15 cellular contexts compared by ENCODE assay signal in the genomic region with DNA sequence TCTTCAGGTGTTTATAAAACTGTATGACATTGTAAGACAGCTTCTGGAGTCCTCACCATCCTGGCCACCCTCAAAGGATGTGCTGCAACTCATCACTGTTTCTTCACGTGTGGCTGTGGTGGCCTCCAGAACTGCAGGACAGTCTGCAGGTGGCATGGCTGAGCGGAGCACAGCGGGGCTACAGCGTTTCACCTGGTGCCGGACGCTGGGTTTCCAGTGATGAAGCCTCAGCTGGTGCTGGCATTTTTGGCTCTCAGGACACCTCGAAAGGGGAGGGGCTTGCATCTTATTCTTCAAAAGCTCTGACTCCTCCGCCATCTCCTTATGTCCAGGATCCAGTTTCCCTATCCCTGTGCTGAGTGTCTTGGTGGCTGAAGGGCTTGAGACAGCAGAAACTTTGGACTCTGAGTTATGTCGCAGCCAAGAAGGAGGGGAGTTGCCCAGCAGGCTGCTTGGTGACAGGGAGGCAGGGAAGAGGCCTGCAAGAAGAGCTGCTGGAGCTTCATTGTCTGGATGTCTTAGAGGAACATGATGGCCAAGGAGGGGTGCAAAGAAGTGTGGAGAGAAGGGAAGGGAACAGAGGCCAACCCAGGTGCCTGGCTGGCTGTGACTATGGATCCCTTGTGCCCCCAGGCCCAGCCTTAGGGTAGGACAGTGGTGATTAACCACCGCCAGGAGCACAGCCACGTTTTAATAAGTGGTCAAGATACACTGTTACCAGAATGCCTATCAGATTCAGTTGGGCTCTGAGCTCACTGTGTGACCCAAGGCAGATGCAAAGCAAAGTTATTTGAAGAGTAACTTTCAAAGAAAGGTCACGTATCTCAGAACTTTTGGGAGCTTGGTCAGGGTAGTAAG. TPM values are rescaled to one million over a fixed set of nuclear protein-coding genes. Genes with fewer than 3 reads are reported as not detected.
A peak's percentile ranks its signal among the peaks of the same experiment; 100 is the strongest.
DNase-seq lines count a peak whose midpoint lies in the region; ATAC-seq and TF ChIP-seq lines count a peak whose summit lies in the region.
"Had no signal": no experiment of that assay in that cellular context is flagged by ENCODE, and none has a peak within 500 bp of the region (broad histone marks: within the 10 kb centered on the region; RNA-seq: fewer than 3 reads in every experiment).

No MANE protein-coding gene starts in this region.

- H3K27me3 Mint-ChIP-seq in GM23338 (ENCODE audit: insufficient read depth, low read depth, poor library complexity), result peaks cover 12% of the 10 kb centered on the region
- H3K27me3 Mint-ChIP-seq: activated naive CD4-positive, alpha-beta T cell treated with anti-CD3 and anti-CD28 coated beads, Interleukin-2, amount 50 U/mL, for 24 hours; activated T-cell treated with anti-CD3 and anti-CD28 coated beads, Interleukin-2, amount 50 U/mL, for 24 hours; T-cell had no signal

- H3K4me3 Mint-ChIP-seq in GM23338, result no peak overlapping the region
- H3K4me3 Mint-ChIP-seq: activated naive CD4-positive, alpha-beta T cell treated with anti-CD3 and anti-CD28 coated beads, Interleukin-2, amount 50 U/mL, for 24 hours; activated T-cell treated with anti-CD3 and anti-CD28 coated beads, Interleukin-2, amount 50 U/mL, for 24 hours; mesothelial cell of epicardium; T-cell had no signal

- no peaks in the 10 kb centered on the region for H3K9me2 ChIP-seq in GM23338 (ENCODE audit: insufficient read depth)

- no peak overlapping the region for H3K27ac Mint-ChIP-seq in GM23338
- H3K27ac Mint-ChIP-seq: activated naive CD4-positive, alpha-beta T cell treated with anti-CD3 and anti-CD28 coated beads, Interleukin-2, amount 50 U/mL, for 24 hours; activated T-cell treated with anti-CD3 and anti-CD28 coated beads, Interleukin-2, amount 50 U/mL, for 24 hours; mesothelial cell of epicardium; T-cell had no signal

- H3K4me1 ChIP-seq in GM23338 (ENCODE audit: insufficient read depth) (peaks cover 4% of the 10 kb centered on the region; the same call in 1 of the 2 replicates), Peyer's patch (peaks cover 0 to 12% (median 2%) of the 10 kb centered on the region in 4 donors)

- H3K4me1 Mint-ChIP-seq in GM23338, result peaks cover 8% of the 10 kb centered on the region; the same call in 2 of the 3 replicates

- no peaks in the 10 kb centered on the region for H3K79me2 ChIP-seq in GM23338 (replicated peaks; ENCODE audit: insufficient read depth)

- H4K20me1 ChIP-seq in GM23338 (replicated peaks; ENCODE audit: insufficient read depth), result 0 out of 2 replicates have a peak, but pooled peaks cover 3% of the 10 kb centered on the region

- H3K36me3 Mint-ChIP-seq in GM23338 (ENCODE audit: low read depth), result peaks cover 6% of the 10 kb centered on the region; the same call in 1 of the 3 replicates
- H3K36me3 Mint-ChIP-seq: activated naive CD4-positive, alpha-beta T cell treated with anti-CD3 and anti-CD28 coated beads, Interleukin-2, amount 50 U/mL, for 24 hours; mesothelial cell of epicardium; T-cell had no signal

- no peak overlapping the region for H2AFZ ChIP-seq in GM23338

- H3K36me3 ChIP-seq in GM23338 (ENCODE audit: insufficient read depth), result no peaks in the 10 kb centered on the region
- no peaks in the 10 kb centered on the region for H3K36me3 ChIP-seq in Peyer's patch
- H3K36me3 ChIP-seq: spleen had no signal

- no peak for TF ChIP-seq POLR2A in Peyer's patch (IDR thresholded peaks at IDR 0.05)

- H3K9me3 Mint-ChIP-seq in GM23338, result no peaks in the 10 kb centered on the region
- H3K9me3 Mint-ChIP-seq: activated naive CD4-positive, alpha-beta T cell treated with anti-CD3 and anti-CD28 coated beads, Interleukin-2, amount 50 U/mL, for 24 hours; activated T-cell treated with anti-CD3 and anti-CD28 coated beads, Interleukin-2, amount 50 U/mL, for 24 hours; mesothelial cell of epicardium; T-cell had no signal

- no peak overlapping the region for H3K4me2 ChIP-seq in GM23338

- no peaks in the 10 kb centered on the region for H3K9me3 ChIP-seq in Peyer's patch
- H3K9me3 ChIP-seq: spleen had no signal

- DNase-seq in GM23338 (ENCODE audit: low spot score) (peak; percentile 34), Peyer's patch (peak in 2 of 3 donors; percentile 74 to 76), left lobe of liver (ENCODE audit: low spot score) (no peak), AG08395 (ENCODE audit: low spot score) (no peak), RKO (ENCODE audit: low spot score) (no peak)
- DNase-seq: activated CD4-positive, alpha-beta T cell treated with anti-CD3 and anti-CD28 coated beads, Interleukin-2, amount 50 U/mL, for 4 hours; activated T-cell treated with anti-CD3 and anti-CD28 coated beads, Interleukin-2, amount 50 U/mL, for 24 hours; H7; kidney glomerular epithelial cell; NCI-H1436 treated with DMSO at 0.1 percent for 48 hours; spleen; T-cell had no signal

- H3K27ac ChIP-seq in GM23338 (ENCODE audit: low read depth), result no peak overlapping the region
- peak overlapping the region in 2 of 4 donors; percentile 67 to 71 for H3K27ac ChIP-seq in Peyer's patch
- H3K27ac ChIP-seq: spleen had no signal

- peaks cover 11% of the 10 kb centered on the region for H3K27me3 ChIP-seq in GM23338 (ENCODE audit: insufficient read depth)
- no peaks in the 10 kb centered on the region for H3K27me3 ChIP-seq in Peyer's patch
- H3K27me3 ChIP-seq: spleen had no signal

- peak; percentile 63 for ATAC-seq in GM23338
- peak; percentile 10 for ATAC-seq in left lobe of liver
- ATAC-seq in SK-N-SH treated with all-trans-retinoic acid at 6 μM for 48 hours, result no peak
- ATAC-seq: T-cell had no signal

- TF ChIP-seq CTCF in GM23338 (conservative IDR thresholded peaks at IDR 0.05; ENCODE audit: low read depth in 2 of 2) (no peak; a peak in 1 of 4 replicates), Peyer's patch (IDR thresholded peaks at IDR 0.05) (peak in 3 of 6 experiments; percentile 63 to 66 (median 66))

- H3F3A ChIP-seq in GM23338 (replicated peaks; ENCODE audit: low read depth), result 0 out of 2 replicates have a peak, but pooled peaks cover 5% of the 10 kb centered on the region

- H3K4me3 ChIP-seq in GM23338 (no peak overlapping the region), Peyer's patch (peak overlapping the region in 2 of 4 donors; percentile 30 to 38)
- H3K4me3 ChIP-seq: spleen had no signal

TF ChIP-seq in SK-N-SH treated with all-trans-retinoic acid at 6 μM for 48 hours, 23 proteins besides CTCF, POLR2A, EP300 and RAD21 (continues in another document):
- TF ChIP-seq PPARA (CRISPR knock-in tag; IDR thresholded peaks at IDR 0.05; ENCODE audit: borderline replicate concordance) (no peak), TCF4 (CRISPR knock-in tag; IDR thresholded peaks at IDR 0.05; ENCODE audit: borderline replicate concordance) (no peak), ARNTL (CRISPR knock-in tag; IDR thresholded peaks at IDR 0.05; ENCODE audit: borderline replicate concordance, low read depth) (no peak), ESRRG (CRISPR knock-in tag; IDR thresholded peaks at IDR 0.05) (no peak), BACH2 (CRISPR knock-in tag; IDR thresholded peaks at IDR 0.05; ENCODE audit: borderline replicate concordance) (no peak), TOX (CRISPR knock-in tag; IDR thresholded peaks at IDR 0.05; ENCODE audit: borderline replicate concordance) (no peak), ZFP30 (CRISPR knock-in tag; IDR thresholded peaks at IDR 0.05) (no peak), ZC3H10 (CRISPR knock-in tag; IDR thresholded peaks at IDR 0.05) (no peak), ZNF565 (CRISPR knock-in tag; conservative IDR thresholded peaks at IDR 0.05; ENCODE audit: low read depth) (no peak), ZFP3 (CRISPR knock-in tag; IDR thresholded peaks at IDR 0.05) (no peak), ZNF8 (CRISPR knock-in tag; IDR thresholded peaks at IDR 0.05) (no peak)
- TF ChIP-seq, protein P1, sequence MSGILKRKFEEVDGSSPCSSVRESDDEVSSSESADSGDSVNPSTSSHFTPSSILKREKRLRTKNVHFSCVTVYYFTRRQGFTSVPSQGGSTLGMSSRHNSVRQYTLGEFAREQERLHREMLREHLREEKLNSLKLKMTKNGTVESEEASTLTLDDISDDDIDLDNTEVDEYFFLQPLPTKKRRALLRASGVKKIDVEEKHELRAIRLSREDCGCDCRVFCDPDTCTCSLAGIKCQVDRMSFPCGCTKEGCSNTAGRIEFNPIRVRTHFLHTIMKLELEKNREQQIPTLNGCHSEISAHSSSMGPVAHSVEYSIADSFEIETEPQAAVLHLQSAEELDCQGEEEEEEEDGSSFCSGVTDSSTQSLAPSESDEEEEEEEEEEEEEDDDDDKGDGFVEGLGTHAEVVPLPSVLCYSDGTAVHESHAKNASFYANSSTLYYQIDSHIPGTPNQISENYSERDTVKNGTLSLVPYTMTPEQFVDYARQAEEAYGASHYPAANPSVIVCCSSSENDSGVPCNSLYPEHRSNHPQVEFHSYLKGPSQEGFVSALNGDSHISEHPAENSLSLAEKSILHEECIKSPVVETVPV (CRISPR knock-in tag; IDR thresholded peaks at IDR 0.05), result no peak
- TF ChIP-seq, protein P2, sequence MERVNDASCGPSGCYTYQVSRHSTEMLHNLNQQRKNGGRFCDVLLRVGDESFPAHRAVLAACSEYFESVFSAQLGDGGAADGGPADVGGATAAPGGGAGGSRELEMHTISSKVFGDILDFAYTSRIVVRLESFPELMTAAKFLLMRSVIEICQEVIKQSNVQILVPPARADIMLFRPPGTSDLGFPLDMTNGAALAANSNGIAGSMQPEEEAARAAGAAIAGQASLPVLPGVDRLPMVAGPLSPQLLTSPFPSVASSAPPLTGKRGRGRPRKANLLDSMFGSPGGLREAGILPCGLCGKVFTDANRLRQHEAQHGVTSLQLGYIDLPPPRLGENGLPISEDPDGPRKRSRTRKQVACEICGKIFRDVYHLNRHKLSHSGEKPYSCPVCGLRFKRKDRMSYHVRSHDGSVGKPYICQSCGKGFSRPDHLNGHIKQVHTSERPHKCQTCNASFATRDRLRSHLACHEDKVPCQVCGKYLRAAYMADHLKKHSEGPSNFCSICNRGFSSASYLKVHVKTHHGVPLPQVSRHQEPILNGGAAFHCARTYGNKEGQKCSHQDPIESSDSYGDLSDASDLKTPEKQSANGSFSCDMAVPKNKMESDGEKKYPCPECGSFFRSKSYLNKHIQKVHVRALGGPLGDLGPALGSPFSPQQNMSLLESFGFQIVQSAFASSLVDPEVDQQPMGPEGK (CRISPR knock-in tag; IDR thresholded peaks at IDR 0.05; ENCODE audit: borderline replicate concordance), result no peak

RNA-seq across cellular contexts. Expression of a gene that starts 58.7 kb away (rescaled TPM):
- 0.73 and 2.5 TPM in 2 replicates for total RNA-seq in GM23338 (2014; rRNA removed; shearing (Covaris generic))
- 38.6 and 41.6 TPM in 2 replicates for polyA plus RNA-seq in GM23338 (2016; fragmentation: Nextera tagmentation; extraction: Ambion mirVana)
- total RNA-seq in Peyer's patch, result 1 to 10 TPM; 1.5 to 1.9 (median 1.7) TPM
- 11.3 TPM for total RNA-seq in left lobe of liver

RNA-seq across cellular contexts. Expression of a gene that starts 58.8 kb away (rescaled TPM):
- 8.4 and 10.1 TPM in 2 replicates for total RNA-seq in GM23338 (2014; rRNA removed; shearing (Covaris generic))
- polyA plus RNA-seq in GM23338 (2016; fragmentation: Nextera tagmentation; extraction: Ambion mirVana), result 5.1 and 5.2 TPM in 2 replicates
- total RNA-seq in Peyer's patch, result 10 to 100 TPM in 1 of 4 donors, 1 to 10 TPM in 3; 6.5 to 15.7 (median 6.8) TPM
- total RNA-seq in left lobe of liver, result 3.8 TPM

Comparison
In these comparisons a context has a peak if more than half of its experiments do, and no peak if none do; other contexts are left out.
1. DNase-seq: peak in GM23338 (single experiment) and Peyer's patch (2 of 3); none in left lobe of liver (single experiment), AG08395 (single experiment) and RKO (single experiment).